8 cellular contexts compared by ENCODE assay signal in genomic region chr12:51082561-51083139, GRCh38. TPM values are rescaled to one million over a fixed set of nuclear protein-coding genes. Genes with fewer than 3 reads are reported as not detected.
DNase-seq lines count a peak whose midpoint lies in the region; ATAC-seq and TF ChIP-seq lines count a peak whose summit lies in the region.

No MANE protein-coding gene starts in this region.

- H2BK5ac ChIP-seq in neuronal stem cell (ENCODE audit: low read length): peak overlapping the region; percentile 93

- WGBS in neuronal stem cell (ENCODE audit: extremely low coverage in 2 of 2, insufficient read length in 2 of 2, insufficient replicate concordance in 1 of 2), 2 donors: 100% methylated on average over 1 of the region's 20 CpGs; no CpG with 5 or more reads in 1 of the 2 donors

- H3K36me3 ChIP-seq in cardiac muscle cell: no peaks in the 10 kb centered on the region
- H3K36me3 ChIP-seq in neuronal stem cell (replicated peaks in 1 of 2; ENCODE audit: control insufficient read depth in 2 of 2, insufficient read depth in 2 of 2, low read length in 2 of 2): peaks cover 0 to 11% of the 10 kb centered on the region in 2 donors

- peak overlapping the region; percentile 86 for H3K14ac ChIP-seq in neuronal stem cell (ENCODE audit: low read length)

- H4K8ac ChIP-seq in neuronal stem cell (ENCODE audit: low read depth, low read length): no peak overlapping the region

- H3K27ac ChIP-seq in cardiac muscle cell (peak overlapping the region; percentile 94), neuronal stem cell (replicated peaks; ENCODE audit: low read length) (peak overlapping the region; percentile 93)

- peak overlapping the region; percentile 66 for H2BK120ac ChIP-seq in neuronal stem cell (ENCODE audit: low read depth, low read length)

- no peak overlapping the region for H2BK15ac ChIP-seq in neuronal stem cell (ENCODE audit: low read length)

- H3K79me1 ChIP-seq in neuronal stem cell (ENCODE audit: low read depth, low read length): peaks cover 6% of the 10 kb centered on the region

- H4K91ac ChIP-seq in neuronal stem cell (ENCODE audit: low read depth, low read length, poor library complexity): no peak overlapping the region

- no peak for TF ChIP-seq CTCF in cardiac muscle cell (IDR thresholded peaks at IDR 0.05; ENCODE audit: low read depth, low read length)

- ATAC-seq in GM21717 (IDR thresholded peaks at IDR 0.05; ENCODE audit: unreplicated experiment): no peak

- peak overlapping the region; percentile 99 for H3K23ac ChIP-seq in neuronal stem cell (ENCODE audit: low read depth, low read length, poor library complexity)

- no peak overlapping the region for H2BK12ac ChIP-seq in neuronal stem cell (ENCODE audit: low read length)

- intact Hi-C loops in cardiac septum (cut with DNase I): loop anchor here (2.0 to 10.0 kb wide), 3 partner anchors 34 to 156 kb away; partner anchors contain the start of genes DAZAP2, LETMD1 and POU6F1

- peak overlapping the region; percentile 95 for H2AFZ ChIP-seq in neuronal stem cell (ENCODE audit: low read length)

- H3K4me1 ChIP-seq in cardiac muscle cell (ENCODE audit: low read depth): peaks cover 13% of the 10 kb centered on the region
- peaks cover 0 to 1% of the 10 kb centered on the region in 2 donors for H3K4me1 ChIP-seq in neuronal stem cell (ENCODE audit: control insufficient read depth in 2 of 2, insufficient read depth in 1 of 2, low read depth in 1 of 2, low read length in 2 of 2)

- H2AK5ac ChIP-seq in neuronal stem cell (ENCODE audit: low read depth, low read length): peak overlapping the region; percentile 13

- H3K4me3 ChIP-seq in cardiac muscle cell: peak overlapping the region; percentile 73
- H3K4me3 ChIP-seq in neuronal stem cell (ENCODE audit: low read length in 2 of 2): peak overlapping the region; percentile 90

- H3K9ac ChIP-seq in neuronal stem cell (ENCODE audit: low read depth, low read length, poor library complexity): peak overlapping the region; percentile 98

- DNase-seq in cardiac muscle cell (ENCODE audit: low read depth in 1 of 2, low spot score in 1 of 2): peak in 1 of 2 donors; percentile 42
- DNase-seq in cardiac septum (ENCODE audit: low spot score): no peak
- DNase-seq in NCI-H69 (lab: John Stamatoyannopoulos, UW): peak; percentile 70
- DNase-seq in activated naive CD4-positive, alpha-beta T cell treated with anti-CD3 and anti-CD28 coated beads, Interleukin-2, amount 50 U/mL, for 16 hours: peak; percentile 23
- DNase-seq in globus pallidus (ENCODE audit: low spot score): peak; percentile 42
- no peak for DNase-seq in neuronal stem cell (ENCODE audit: low spot score)
- DNase-seq in T1000 (lab: John Stamatoyannopoulos, UW): no peak

- H3K27me3 ChIP-seq in cardiac muscle cell: no peaks in the 10 kb centered on the region
- no peaks in the 10 kb centered on the region for H3K27me3 ChIP-seq in neuronal stem cell (ENCODE audit: control insufficient read depth in 3 of 3, insufficient read depth in 3 of 3, low read depth in 1 of 3, low read length in 3 of 3)

- H3K4ac ChIP-seq in neuronal stem cell (ENCODE audit: low read length): no peak overlapping the region

- H3K9me3 ChIP-seq in cardiac muscle cell (ENCODE audit: low read depth): no peaks in the 10 kb centered on the region
- H3K9me3 ChIP-seq in neuronal stem cell (replicated peaks in 1 of 2; ENCODE audit: control insufficient read depth in 2 of 2, insufficient read depth in 1 of 2, low read depth in 1 of 2, low read length in 2 of 2): no peaks in the 10 kb centered on the region

- H3K4me2 ChIP-seq in neuronal stem cell (ENCODE audit: insufficient read depth, low read length, poor library complexity, severe bottlenecking): peak overlapping the region; percentile 77

- peak overlapping the region; percentile 98 for H3K18ac ChIP-seq in neuronal stem cell (ENCODE audit: low read length)

RNA-seq across cellular contexts. Expression of gene CSRNP2, which starts 0.7 kb away (rescaled TPM):
- total RNA-seq in cardiac muscle cell (19.0 and 21.1 TPM in 2 replicates), cardiac septum (30.1 TPM)
- 16.9 and 22.5 TPM in 2 replicates for polyA plus RNA-seq in cardiac muscle cell
- 16.9 TPM for polyA plus RNA-seq in neuronal stem cell (2013, experiment 1 of 2)
- polyA plus RNA-seq in neuronal stem cell (2013, experiment 2 of 2): 17.6 TPM

RNA-seq across cellular contexts. Expression of gene LETMD1, which starts 34.5 kb away (rescaled TPM):
- 30.3 and 47.3 TPM in 2 replicates for total RNA-seq in cardiac muscle cell
- 23.5 and 33.5 TPM in 2 replicates for polyA plus RNA-seq in cardiac muscle cell
- 27.3 TPM for total RNA-seq in cardiac septum
- polyA plus RNA-seq in neuronal stem cell (2013, experiment 1 of 2): 35.3 TPM
- 35.6 TPM for polyA plus RNA-seq in neuronal stem cell (2013, experiment 2 of 2)

RNA-seq across cellular contexts. Expression of gene SLC11A2, which starts 56.5 kb away (rescaled TPM):
- total RNA-seq in cardiac muscle cell: 26.9 and 30.5 TPM in 2 replicates
- polyA plus RNA-seq in cardiac muscle cell: 33.3 and 41.3 TPM in 2 replicates
- 22.0 TPM for total RNA-seq in cardiac septum
- polyA plus RNA-seq in neuronal stem cell (2013, experiment 1 of 2): 26.1 TPM
- 27.3 TPM for polyA plus RNA-seq in neuronal stem cell (2013, experiment 2 of 2)

Comparison
In these comparisons a context has a peak if more than half of its experiments do, and no peak if none do; other contexts are left out.
1. DNase-seq: peak in NCI-H69 (single experiment), activated naive CD4-positive, alpha-beta T cell treated with anti-CD3 and anti-CD28 coated beads, Interleukin-2, amount 50 U/mL, for 16 hours (single experiment) and globus pallidus (single experiment); none in cardiac septum (single experiment), neuronal stem cell (single experiment) and T1000 (single experiment).